ENCODE assay signal across 7 cellular contexts in genomic region chr20:54011352-54011751, GRCh38. TPM values are rescaled to one million over a fixed set of nuclear protein-coding genes. Genes with fewer than 3 reads are reported as not detected.
"Had no signal": no experiment of that assay in that cellular context is flagged by ENCODE, and none has a peak within 500 bp of the region (broad histone marks: within the 10 kb centered on the region; RNA-seq: fewer than 3 reads in every experiment).

No MANE protein-coding gene starts in this region.

- FAIRE-seq: HepG2, K562 had no signal

- DNase-seq: IMR-90, KBM-7, KG1 had no signal

- H3K27ac ChIP-seq: HL-60 had no signal

- H3K36me3 Mint-ChIP-seq: IgD-negative memory B cell had no signal

- H3K4me3 ChIP-seq: K562 had no signal

- ATAC-seq: HepG2, K562 had no signal

- H3K4me3 Mint-ChIP-seq: IgD-negative memory B cell had no signal

RNA-seq across cellular contexts. Expression of gene BCAS1, which starts 59.0 kb away (rescaled TPM):
- polyA plus RNA-seq: IMR-90 had no signal
